Comparison of ENCODE assay signal across 26 cellular contexts in genomic region chr19:1487576-1488281, GRCh38. TPM values are rescaled to one million over a fixed set of nuclear protein-coding genes. Genes with fewer than 3 reads are reported as not detected.
"Had no signal": no experiment of that assay in that cellular context is flagged by ENCODE, and none has a peak within 500 bp of the region (broad histone marks: within the 10 kb centered on the region; RNA-seq: fewer than 3 reads in every experiment).

No MANE protein-coding gene starts in this region.

- H3K4me1 ChIP-seq: foreskin keratinocyte had no signal

- H3K9me3 ChIP-seq: thyroid gland, uterus had no signal

- ATAC-seq: activated CD4-positive, alpha-beta T cell treated with anti-CD3 and anti-CD28 coated beads for 36 hours; activated T-cell treated with anti-CD3 and anti-CD28 coated beads, Interleukin-2, amount 50 U/mL, for 4 hours; foreskin keratinocyte; left lobe of liver; T-cell; WTC11 had no signal

- H3K27ac Mint-ChIP-seq: activated CD4-positive, alpha-beta T cell treated with anti-CD3 and anti-CD28 coated beads for 36 hours; activated naive CD4-positive, alpha-beta T cell treated with anti-CD3 and anti-CD28 coated beads for 36 hours; T-cell; WTC11 had no signal

- H3K4me3 ChIP-seq: coronary artery, thyroid gland, uterus had no signal

- H3K27me3 Mint-ChIP-seq: central memory CD8-positive, alpha-beta T cell; T-cell had no signal

- DNase-seq: activated CD4-positive, alpha-beta T cell treated with anti-CD3 and anti-CD28 coated beads for 36 hours; activated CD4-positive, alpha-beta T cell treated with anti-CD3 and anti-CD28 coated beads, Interleukin-2, amount 50 U/mL, for 48 hours; activated naive CD4-positive, alpha-beta T cell treated with anti-CD3 and anti-CD28 coated beads for 36 hours; activated T-cell treated with anti-CD3 and anti-CD28 coated beads, Interleukin-2, amount 50 U/mL, for 4 hours; aorta; brain microvascular endothelial cell; foreskin keratinocyte; hypothalamus; islet precursor cell; naive B cell; stimulated activated CD4-positive, alpha-beta T cell treated with anti-CD3 and anti-CD28 coated beads, Interleukin-2, amount 100 ng/mL, for 24 hours; stimulated activated naive CD4-positive, alpha-beta T cell treated with Interleukin-2 at 50 U/mL for 16 hours; T-cell; thyroid gland; uterus had no signal

- H3K4me3 Mint-ChIP-seq: activated CD4-positive, alpha-beta T cell treated with anti-CD3 and anti-CD28 coated beads for 36 hours; activated naive CD4-positive, alpha-beta T cell treated with anti-CD3 and anti-CD28 coated beads for 36 hours; activated T-cell treated with anti-CD3 and anti-CD28 coated beads, Interleukin-2, amount 50 U/mL, for 4 hours; central memory CD8-positive, alpha-beta T cell; T-cell; WTC11 had no signal

- H3K9me3 Mint-ChIP-seq: activated naive CD4-positive, alpha-beta T cell treated with anti-CD3 and anti-CD28 coated beads for 36 hours; activated T-cell treated with anti-CD3 and anti-CD28 coated beads, Interleukin-2, amount 50 U/mL, for 4 hours; central memory CD8-positive, alpha-beta T cell; naive B cell; neural crest cell; T-cell; WTC11 had no signal

- H3K36me3 ChIP-seq: brain microvascular endothelial cell, thyroid gland, uterus had no signal

- H3K27me3 ChIP-seq: brain microvascular endothelial cell, foreskin keratinocyte, thyroid gland, uterus had no signal

- H3K27ac ChIP-seq: brain microvascular endothelial cell, coronary artery, foreskin keratinocyte, parathyroid adenoma, thyroid gland, uterus had no signal

- H3K36me3 Mint-ChIP-seq: naive B cell, T-cell, WTC11 had no signal

RNA-seq across cellular contexts. Expression of gene ADAMTSL5, which starts 25.1 kb away (rescaled TPM):
- total RNA-seq: neural crest cell had no signal

RNA-seq across cellular contexts. Expression of gene PLK5, which starts 36.1 kb away (rescaled TPM):
- total RNA-seq: activated CD4-positive, alpha-beta T cell treated with anti-CD3 and anti-CD28 coated beads for 36 hours; activated naive CD4-positive, alpha-beta T cell treated with anti-CD3 and anti-CD28 coated beads for 36 hours; activated T-cell treated with anti-CD3 and anti-CD28 coated beads, Interleukin-2, amount 50 U/mL, for 4 hours; aorta; epithelial cell of proximal tubule; fibroblast of lung; foreskin keratinocyte; left lobe of liver; mononuclear cell; neural crest cell; renal cortical epithelial cell; subcutaneous adipose tissue; T-cell; thyroid gland had no signal
- polyA plus RNA-seq: fibroblast of lung, foreskin keratinocyte had no signal
